8 cellular contexts compared by ENCODE assay signal in genomic region chr21:42009831-42010506, GRCh38. TPM values are rescaled to one million over a fixed set of nuclear protein-coding genes. Genes with fewer than 3 reads are reported as not detected.
DNase-seq lines count a peak whose midpoint lies in the region; ATAC-seq and TF ChIP-seq lines count a peak whose summit lies in the region.

ZBTB21 (minus strand) TSS chr21:42010360; CDS start chr21:41994095, 16,265 bp downstream.

- peaks cover 11% of the 10 kb centered on the region for H3K36me3 Mint-ChIP-seq in activated naive CD4-positive, alpha-beta T cell treated with anti-CD3 and anti-CD28 coated beads, Interleukin-2, amount 50 U/mL, for 24 hours

- peak within 1 kb of the TSS; percentile 93 for H3K27ac ChIP-seq in temporal lobe (ENCODE audit: low read depth, low read length)

- DNase-seq in GM04503 (ENCODE audit: low read depth) (peak; percentile 72), NCI-H1092 (lab: John Stamatoyannopoulos, UW) (peak; percentile 99), globus pallidus (ENCODE audit: low spot score) (peak; percentile 97), occipital lobe (lab: John Stamatoyannopoulos, UW) (peak; percentile 93)

- ATAC-seq in HG02571 (IDR thresholded peaks at IDR 0.05; ENCODE audit: unreplicated experiment) (peak; percentile 70), SK-N-SH treated with all-trans-retinoic acid at 6 μM for 48 hours (peak; percentile 92)

- H3K27ac Mint-ChIP-seq in activated naive CD4-positive, alpha-beta T cell treated with anti-CD3 and anti-CD28 coated beads, Interleukin-2, amount 50 U/mL, for 24 hours: peak within 1 kb of the TSS; percentile 99

- peaks cover 32% of the 10 kb centered on the region for H3K4me1 Mint-ChIP-seq in activated naive CD4-positive, alpha-beta T cell treated with anti-CD3 and anti-CD28 coated beads, Interleukin-2, amount 50 U/mL, for 24 hours

- H3K4me3 Mint-ChIP-seq in activated naive CD4-positive, alpha-beta T cell treated with anti-CD3 and anti-CD28 coated beads, Interleukin-2, amount 50 U/mL, for 24 hours: peak within 1 kb of the TSS; percentile 89

- no peaks in the 10 kb centered on the region for H3K27me3 Mint-ChIP-seq in activated naive CD4-positive, alpha-beta T cell treated with anti-CD3 and anti-CD28 coated beads, Interleukin-2, amount 50 U/mL, for 24 hours

- H3K9me3 Mint-ChIP-seq in activated naive CD4-positive, alpha-beta T cell treated with anti-CD3 and anti-CD28 coated beads, Interleukin-2, amount 50 U/mL, for 24 hours: no peaks in the 10 kb centered on the region

TF ChIP-seq in SK-N-SH treated with all-trans-retinoic acid at 6 μM for 48 hours, 23 proteins besides CTCF, POLR2A, EP300 and RAD21:
- TF ChIP-seq, protein P1, sequence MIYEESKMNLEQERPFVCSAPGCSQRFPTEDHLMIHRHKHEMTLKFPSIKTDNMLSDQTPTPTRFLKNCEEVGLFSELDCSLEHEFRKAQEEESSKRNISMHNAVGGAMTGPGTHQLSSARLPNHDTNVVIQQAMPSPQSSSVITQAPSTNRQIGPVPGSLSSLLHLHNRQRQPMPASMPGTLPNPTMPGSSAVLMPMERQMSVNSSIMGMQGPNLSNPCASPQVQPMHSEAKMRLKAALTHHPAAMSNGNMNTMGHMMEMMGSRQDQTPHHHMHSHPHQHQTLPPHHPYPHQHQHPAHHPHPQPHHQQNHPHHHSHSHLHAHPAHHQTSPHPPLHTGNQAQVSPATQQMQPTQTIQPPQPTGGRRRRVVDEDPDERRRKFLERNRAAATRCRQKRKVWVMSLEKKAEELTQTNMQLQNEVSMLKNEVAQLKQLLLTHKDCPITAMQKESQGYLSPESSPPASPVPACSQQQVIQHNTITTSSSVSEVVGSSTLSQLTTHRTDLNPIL (CRISPR knock-in tag; IDR thresholded peaks at IDR 0.05; ENCODE audit: low read depth): no peak
- TF ChIP-seq SNAI2 (CRISPR knock-in tag; IDR thresholded peaks at IDR 0.05) (no peak), CSRNP3 (CRISPR knock-in tag; IDR thresholded peaks at IDR 0.05) (no peak), ESRRG (CRISPR knock-in tag; IDR thresholded peaks at IDR 0.05) (no peak), ZNF8 (CRISPR knock-in tag; IDR thresholded peaks at IDR 0.05) (no peak), TCF4 (CRISPR knock-in tag; IDR thresholded peaks at IDR 0.05; ENCODE audit: borderline replicate concordance) (no peak), PATZ1 (CRISPR knock-in tag; IDR thresholded peaks at IDR 0.05; ENCODE audit: borderline replicate concordance) (no peak), ZC3H10 (CRISPR knock-in tag; IDR thresholded peaks at IDR 0.05) (no peak), POU6F1 (CRISPR knock-in tag; IDR thresholded peaks at IDR 0.05; ENCODE audit: borderline replicate concordance, low read depth) (no peak), BACH2 (CRISPR knock-in tag; IDR thresholded peaks at IDR 0.05; ENCODE audit: borderline replicate concordance) (no peak), ZFP30 (CRISPR knock-in tag; IDR thresholded peaks at IDR 0.05) (no peak), TOX (CRISPR knock-in tag; IDR thresholded peaks at IDR 0.05; ENCODE audit: borderline replicate concordance) (no peak), ZNF70 (CRISPR knock-in tag; IDR thresholded peaks at IDR 0.05) (no peak), TSHZ2 (CRISPR knock-in tag; IDR thresholded peaks at IDR 0.05) (no peak), ISL1 (CRISPR knock-in tag; IDR thresholded peaks at IDR 0.05) (no peak), GLIS3 (CRISPR knock-in tag; IDR thresholded peaks at IDR 0.05) (no peak), PPARA (CRISPR knock-in tag; IDR thresholded peaks at IDR 0.05; ENCODE audit: borderline replicate concordance) (no peak), ARNTL (CRISPR knock-in tag; IDR thresholded peaks at IDR 0.05; ENCODE audit: borderline replicate concordance, low read depth) (no peak), CSDC2 (CRISPR knock-in tag; IDR thresholded peaks at IDR 0.05) (no peak), ZFP3 (CRISPR knock-in tag; IDR thresholded peaks at IDR 0.05) (no peak)

RNA-seq across cellular contexts. Expression of gene ZBTB21, which starts in this region (rescaled TPM):
- total RNA-seq in occipital lobe (14.3 TPM), temporal lobe (9.6 TPM)

Comparison
In these comparisons a context has a peak if more than half of its experiments do, and no peak if none do; other contexts are left out.
1. Peak in every context shown above with its lines: DNase-seq, ATAC-seq and H3K27ac ChIP-seq.